Comparison of ENCODE assay signal across 8 cellular contexts in the genomic region with DNA sequence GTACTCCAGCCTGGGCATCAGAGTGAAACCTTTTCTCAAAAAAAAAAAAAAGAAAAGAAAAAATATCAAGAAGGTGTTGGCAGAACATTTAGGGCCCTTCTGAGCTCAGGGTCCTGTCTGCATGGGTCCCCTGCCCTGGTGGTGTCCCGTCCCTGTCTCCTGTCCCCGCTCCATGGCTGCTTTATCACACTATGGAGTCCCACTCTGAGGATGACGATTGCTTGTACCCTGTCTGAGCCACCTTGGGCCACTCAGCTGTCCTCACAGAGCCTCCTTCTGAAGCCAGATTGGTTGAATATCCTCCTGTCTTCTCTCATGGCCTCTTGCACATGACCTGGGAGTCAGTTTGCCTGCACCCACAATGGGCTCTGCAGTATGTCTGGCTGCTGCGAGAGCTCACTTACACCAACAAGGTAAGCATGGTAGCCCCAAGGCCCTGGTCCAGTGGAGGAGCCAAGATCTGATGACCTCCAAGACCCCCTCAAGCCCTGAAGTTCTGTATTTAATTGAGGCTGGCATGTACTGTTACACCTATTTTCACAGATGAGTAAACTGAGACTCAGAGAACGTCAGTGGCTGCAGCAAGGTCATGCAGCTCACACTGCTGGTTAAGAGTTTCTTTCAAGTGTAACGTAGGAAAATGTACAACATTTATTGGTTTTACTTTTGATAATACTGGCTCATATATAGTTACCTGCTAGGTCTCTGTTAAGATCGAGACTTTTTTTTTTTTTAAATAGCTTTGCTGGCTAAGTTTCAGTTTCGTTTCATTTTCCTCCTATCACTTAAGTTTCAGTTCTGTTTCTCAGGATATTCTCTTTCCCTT. TPM values are rescaled to one million over a fixed set of nuclear protein-coding genes. Genes with fewer than 3 reads are reported as not detected.
DNase-seq lines count a peak whose midpoint lies in the region; ATAC-seq and TF ChIP-seq lines count a peak whose summit lies in the region.

No MANE protein-coding gene starts in this region.

- H3K27me3 ChIP-seq in DOHH2 (ENCODE audit: control insufficient read depth, low read length) (no peaks in the 10 kb centered on the region), left ventricle myocardium inferior (ENCODE audit: low read depth) (no peaks in the 10 kb centered on the region), A673 (replicated peaks; ENCODE audit: insufficient read depth, low read depth, low read length, poor library complexity) (no peaks in the 10 kb centered on the region)

- no TSS peak for BruUV-seq in A673 (replicated peaks; lab: Mats Ljungman, UMichigan)

- H3F3A ChIP-seq in DOHH2 (ENCODE audit: control insufficient read depth, insufficient read depth), result no peaks in the 10 kb centered on the region

- H3K79me2 ChIP-seq in DOHH2 (ENCODE audit: control insufficient read depth, low read length), result no peaks in the 10 kb centered on the region

- POLR2A ChIA-PET in A673 (lab: Charles Lee; ENCODE audit: low non-redundant PET), result no interaction called here

- H3K36me3 ChIP-seq in DOHH2 (ENCODE audit: control insufficient read depth, low read length) (no peaks in the 10 kb centered on the region), left ventricle myocardium inferior (no peaks in the 10 kb centered on the region), A673 (ENCODE audit: insufficient read depth, low read length, poor library complexity, severe bottlenecking) (no peaks in the 10 kb centered on the region)

- CTCF ChIA-PET in A673 (lab: Charles Lee), result no interaction called here

- in situ Hi-C loops in KBM-7 (cut with MboI; ENCODE audit: low pct_unique_long_range_greater_than_20kb, low sequenced_read_pairs), result no loop called here

- DNase-seq in KBM-7, result peak; percentile 60
- DNase-seq in activated CD8-positive, alpha-beta memory T cell treated with anti-CD3 and anti-CD28 coated beads, Interleukin-2, amount 50 U/mL, for 48 hours, result peak; percentile 65
- DNase-seq in left ventricle myocardium inferior, result no peak
- DNase-seq in stimulated activated CD4-positive, alpha-beta T cell treated with anti-CD3 and anti-CD28 coated beads, Interleukin-4, amount 100 ng/mL, for 24 hours, result peak; percentile 42
- DNase-seq in A673 (ENCODE audit: low spot score), result no peak
- no peak for DNase-seq in NCI-H146 treated with DMSO at 0.1 percent for 48 hours (lab: John Stamatoyannopoulos, UW; ENCODE audit: unreplicated experiment)

- peak overlapping the region; percentile 87 for H3K4me2 ChIP-seq in DOHH2 (ENCODE audit: low read length)

- no peaks in the 10 kb centered on the region for H3K9me2 ChIP-seq in DOHH2 (replicated peaks; ENCODE audit: control insufficient read depth, low read length)

- intact Hi-C loops in left ventricle myocardium inferior (cut with micrococcal nuclease), result no loop called here
- intact Hi-C loops in A673 (cut with micrococcal nuclease; ENCODE audit: unreplicated experiment), result no loop called here

- H3K4me3 ChIP-seq in DOHH2 (ENCODE audit: low read length), result peak overlapping the region; percentile 67
- H3K4me3 ChIP-seq in left ventricle myocardium inferior, result peak overlapping the region; percentile 62
- no peak overlapping the region for H3K4me3 ChIP-seq in A673 (ENCODE audit: low read depth, low read length, poor library complexity, severe bottlenecking)

- no peaks in the 10 kb centered on the region for H4K20me1 ChIP-seq in DOHH2 (ENCODE audit: control insufficient read depth, insufficient read depth, low read depth, low read length)

- TF ChIP-seq CTCF in DOHH2 (IDR thresholded peaks at IDR 0.05; ENCODE audit: low read depth, low read length, poor library complexity, severe bottlenecking), result no peak
- no peak for TF ChIP-seq CTCF in left ventricle myocardium inferior (IDR thresholded peaks at IDR 0.05; ENCODE audit: borderline replicate concordance)
- TF ChIP-seq CTCF in A673 (conservative IDR thresholded peaks at IDR 0.05; ENCODE audit: low read depth, low read length), result no peak

- H3K27ac ChIP-seq in DOHH2 (ENCODE audit: low read depth, low read length) (0 out of 2 replicates have a peak overlapping the region, but pooled peaks have one; percentile 15), left ventricle myocardium inferior (replicated peaks) (peak overlapping the region; percentile 72), A673 (ENCODE audit: low read depth, low read length, poor library complexity, severe bottlenecking) (no peak overlapping the region)

- H3K4me1 ChIP-seq in DOHH2 (ENCODE audit: control insufficient read depth, low read length), result peaks cover 12% of the 10 kb centered on the region
- peaks cover 14% of the 10 kb centered on the region for H3K4me1 ChIP-seq in left ventricle myocardium inferior
- no peaks in the 10 kb centered on the region for H3K4me1 ChIP-seq in A673 (ENCODE audit: insufficient read depth, low read length, poor library complexity, severe bottlenecking)

- ATAC-seq in GM21515 (IDR thresholded peaks at IDR 0.05; ENCODE audit: unreplicated experiment), result peak; percentile 90

- H3K9me3 ChIP-seq in DOHH2 (ENCODE audit: control insufficient read depth, insufficient read depth, low read length) (no peaks in the 10 kb centered on the region), left ventricle myocardium inferior (replicated peaks) (peaks cover 2% of the 10 kb centered on the region), A673 (ENCODE audit: low read depth, low read length, poor library complexity, severe bottlenecking) (no peaks in the 10 kb centered on the region)

RNA-seq across cellular contexts. Expression of a gene that starts 16.9 kb away (rescaled TPM):
- 13.1 TPM for total RNA-seq in left ventricle myocardium inferior
- 11.5 and 12.3 TPM in 2 replicates for total RNA-seq in A673 (2021)

Comparison
In these comparisons a context has a peak if more than half of its experiments do, and no peak if none do; other contexts are left out.
1. DNase-seq: peak in KBM-7 (single experiment), activated CD8-positive, alpha-beta memory T cell treated with anti-CD3 and anti-CD28 coated beads, Interleukin-2, amount 50 U/mL, for 48 hours (single experiment) and stimulated activated CD4-positive, alpha-beta T cell treated with anti-CD3 and anti-CD28 coated beads, Interleukin-4, amount 100 ng/mL, for 24 hours (single experiment); none in left ventricle myocardium inferior (single experiment), A673 (single experiment) and NCI-H146 treated with DMSO at 0.1 percent for 48 hours (single experiment).